ENCODE assay signal across 17 cellular contexts in genomic region chr7:132073920-132074589, GRCh38.
DNase-seq lines count a peak whose midpoint lies in the region; ATAC-seq, FAIRE-seq and TF ChIP-seq lines count a peak whose summit lies in the region.
"Had no signal": no experiment of that assay in that cellular context is flagged by ENCODE, and none has a peak within 500 bp of the region (broad histone marks: within the 10 kb centered on the region; RNA-seq: fewer than 3 reads in every experiment).

No MANE protein-coding gene starts in this region.

- H3K36me3 ChIP-seq in liver (ENCODE audit: control insufficient read depth in 4 of 4, insufficient read depth in 3 of 4, low read depth in 1 of 4, low read length in 3 of 4) = no peaks in the 10 kb centered on the region
- no peaks in the 10 kb centered on the region for H3K36me3 ChIP-seq in HepG2 (replicated peaks in 1 of 2; ENCODE audit: control insufficient read depth in 1 of 2, insufficient read depth in 2 of 2, low read length in 2 of 2)
- H3K36me3 ChIP-seq in smooth muscle cell (ENCODE audit: low read depth) = no peaks in the 10 kb centered on the region

- H3K4me3 ChIP-seq in liver (ENCODE audit: low read depth in 1 of 3, low read length in 3 of 3) (no peak overlapping the region), HepG2 (replicated peaks in 1 of 3; ENCODE audit: insufficient read depth in 1 of 3, low read depth in 2 of 3, low read length in 3 of 3) (no peak overlapping the region), smooth muscle cell (no peak overlapping the region)

- FAIRE-seq in HepG2 (lab: Jason Lieb, UNC) = no peak
- FAIRE-seq: D721Med, GM12891 had no signal

- WGBS in liver = 44% methylated on average over 15 of the region's 15 CpGs
- 30% methylated on average over 12 of the region's 15 CpGs for WGBS in HepG2 (ENCODE audit: low lambda C conversion rate)
- 95% methylated on average over 15 of the region's 15 CpGs for WGBS in smooth muscle cell (ENCODE audit: low lambda C conversion rate)

- no peaks in the 10 kb centered on the region for H3K9me3 ChIP-seq in liver (ENCODE audit: control insufficient read depth in 4 of 4, low read length in 3 of 4)
- H3K9me3 ChIP-seq in HepG2 (ENCODE audit: low read length) = no peaks in the 10 kb centered on the region
- H3K9me3 ChIP-seq in smooth muscle cell (replicated peaks; ENCODE audit: low read depth) = no peaks in the 10 kb centered on the region

- H3K27me3 ChIP-seq in liver (ENCODE audit: control insufficient read depth in 4 of 4, insufficient read depth in 4 of 4, low read length in 3 of 4) = no peaks in the 10 kb centered on the region
- H3K27me3 ChIP-seq in HepG2 (ENCODE audit: control insufficient read depth in 1 of 2, insufficient read depth in 2 of 2, low read length in 2 of 2) = peaks cover 0 to 32% of the 10 kb centered on the region in 2 experiments; a peak in 3 of 5 replicates
- H3K27me3 ChIP-seq in smooth muscle cell (ENCODE audit: low read depth) = no peaks in the 10 kb centered on the region

- TF ChIP-seq CTCF in liver (IDR thresholded peaks at IDR 0.05; ENCODE audit: low read depth, low read length, missing input control) = no peak
- TF ChIP-seq CTCF in HepG2 (CRISPR knock-in tag; IDR thresholded peaks at IDR 0.05) = no peak
- TF ChIP-seq CTCF in smooth muscle cell (IDR thresholded peaks at IDR 0.05; ENCODE audit: borderline replicate concordance, insufficient read depth, poor library complexity, severe bottlenecking) = no peak

- TF ChIP-seq EP300 in HepG2 (IDR thresholded peaks at IDR 0.05; ENCODE audit: low read depth in 2 of 2, low read length in 2 of 2) (no peak), HepG2 (CRISPR knock-in tag; IDR thresholded peaks at IDR 0.05; ENCODE audit: borderline replicate concordance) (no peak)

- intact Hi-C loops in HepG2 (cut with micrococcal nuclease; ENCODE audit: unreplicated experiment) = loop anchor here (2.0 kb wide), 1 partner anchor 45 kb away; no protein-coding TSS in a partner anchor

- TF ChIP-seq RAD21 in liver (IDR thresholded peaks at IDR 0.05) (no peak), HepG2 (CRISPR knock-in tag; IDR thresholded peaks at IDR 0.05) (no peak)

- CTCF ChIA-PET in HepG2 (lab: Yijun Ruan, JAX; ENCODE audit: low intra/inter-chr PET ratio, low total read pairs) = no interaction called here

- DNase-seq in HepG2 (ENCODE audit: low spot score) (no peak), islet precursor cell (peak; percentile 22), pons (ENCODE audit: low spot score) (peak; percentile 44), 8988T (no peak), smooth muscle cell (lab: John Stamatoyannopoulos, UW; ENCODE audit: unreplicated experiment) (no peak), activated gamma-delta T cell (lab: John Stamatoyannopoulos, UW) (no peak)
- DNase-seq: CD8-positive, alpha-beta memory T cell; GOT3; KG1; NCI-H1105 treated with DMSO at 0.1 percent for 48 hours; NCI-H1694; NCI-H2081 treated with DMSO at 0.1 percent for 48 hours; NCI-H748 treated with DMSO at 0.1 percent for 48 hours; SIG-M5 had no signal

- in situ Hi-C loops in HepG2 (cut with HindIII; ENCODE audit: extremely low pct_ligation_motif_present, low pct_unique_long_range_greater_than_20kb) = loop anchor here (25.0 kb wide), 1 partner anchor 387 kb away; no protein-coding TSS in a partner anchor

- H3K4me2 ChIP-seq in HepG2 (ENCODE audit: low read depth, low read length) (no peak overlapping the region), smooth muscle cell (no peak overlapping the region)

- H3F3A ChIP-seq in smooth muscle cell (ENCODE audit: low read depth) = no peaks in the 10 kb centered on the region

- no peak for TF ChIP-seq POLR2A in HepG2 (IDR thresholded peaks at IDR 0.05; ENCODE audit: insufficient read depth in 1 of 2, low read depth in 2 of 2, low read length in 2 of 2)

- ATAC-seq in HepG2 = no peak

- H3K4me1 ChIP-seq in liver (ENCODE audit: control insufficient read depth in 4 of 4, insufficient read depth in 4 of 4, low read length in 3 of 4) = peaks cover 0 to 24% (median 15%) of the 10 kb centered on the region in 4 donors
- H3K4me1 ChIP-seq in HepG2 (ENCODE audit: insufficient read depth, low read length) = no peaks in the 10 kb centered on the region
- H3K4me1 ChIP-seq in smooth muscle cell (ENCODE audit: low read depth) = no peaks in the 10 kb centered on the region

- H3K9ac ChIP-seq in liver (ENCODE audit: low read depth in 1 of 2, low read length in 2 of 2) (no peak overlapping the region), HepG2 (ENCODE audit: insufficient read depth, low read depth, low read length) (no peak overlapping the region), smooth muscle cell (ENCODE audit: low read depth) (no peak overlapping the region)

- POLR2A ChIA-PET in HepG2 (lab: Yijun Ruan, JAX) = no interaction called here

- no TSS peak for BruUV-seq in HepG2 (replicated peaks; lab: Mats Ljungman, UMichigan)

- H4K20me1 ChIP-seq in HepG2 (ENCODE audit: insufficient read depth, low read length) = no peaks in the 10 kb centered on the region
- no peaks in the 10 kb centered on the region for H4K20me1 ChIP-seq in smooth muscle cell (ENCODE audit: low read depth)

- H2AFZ ChIP-seq in HepG2 (ENCODE audit: low read length) (no peak overlapping the region), smooth muscle cell (ENCODE audit: low read depth) (no peak overlapping the region)

- H3K27ac ChIP-seq in liver (ENCODE audit: low read depth in 1 of 2, low read length in 2 of 2) (no peak overlapping the region), HepG2 (ENCODE audit: extremely low read length, insufficient read depth, low read length) (no peak overlapping the region), smooth muscle cell (ENCODE audit: low read depth) (no peak overlapping the region)

- H3K79me2 ChIP-seq in HepG2 (ENCODE audit: insufficient read depth, low read length) = no peaks in the 10 kb centered on the region
- H3K79me2 ChIP-seq in smooth muscle cell (ENCODE audit: low read depth) = no peaks in the 10 kb centered on the region

TF ChIP-seq in liver, 16 proteins besides CTCF, POLR2A, EP300 and RAD21:
- TF ChIP-seq HNF4A (conservative IDR thresholded peaks at IDR 0.05) (peak; percentile 45 to 74), NR2F2 (IDR thresholded peaks at IDR 0.05) (no peak), MAX (IDR thresholded peaks at IDR 0.05) (peak; percentile 26), RXRA (IDR thresholded peaks at IDR 0.05) (peak; percentile 78 to 93)

TF ChIP-seq in HepG2, 621 proteins besides CTCF, POLR2A, EP300 and RAD21:
- TF ChIP-seq AKNA (CRISPR knock-in tag; IDR thresholded peaks at IDR 0.05; ENCODE audit: borderline replicate concordance) (no peak), IRF2 (CRISPR knock-in tag; IDR thresholded peaks at IDR 0.05) (no peak), MXD4 (CRISPR knock-in tag; IDR thresholded peaks at IDR 0.05) (no peak), MEF2D (CRISPR knock-in tag; IDR thresholded peaks at IDR 0.05) (no peak), ZSCAN25 (CRISPR knock-in tag; IDR thresholded peaks at IDR 0.05) (no peak), ZBTB43 (CRISPR knock-in tag; conservative IDR thresholded peaks at IDR 0.05) (no peak)

Comparison
In these comparisons a context has a peak if more than half of its experiments do, and no peak if none do; other contexts are left out.
1. DNase-seq: peak in islet precursor cell (single experiment) and pons (single experiment); none in HepG2 (single experiment), 8988T (single experiment), smooth muscle cell (single experiment) and activated gamma-delta T cell (single experiment).